11 cellular contexts compared by ENCODE assay signal in the genomic region with DNA sequence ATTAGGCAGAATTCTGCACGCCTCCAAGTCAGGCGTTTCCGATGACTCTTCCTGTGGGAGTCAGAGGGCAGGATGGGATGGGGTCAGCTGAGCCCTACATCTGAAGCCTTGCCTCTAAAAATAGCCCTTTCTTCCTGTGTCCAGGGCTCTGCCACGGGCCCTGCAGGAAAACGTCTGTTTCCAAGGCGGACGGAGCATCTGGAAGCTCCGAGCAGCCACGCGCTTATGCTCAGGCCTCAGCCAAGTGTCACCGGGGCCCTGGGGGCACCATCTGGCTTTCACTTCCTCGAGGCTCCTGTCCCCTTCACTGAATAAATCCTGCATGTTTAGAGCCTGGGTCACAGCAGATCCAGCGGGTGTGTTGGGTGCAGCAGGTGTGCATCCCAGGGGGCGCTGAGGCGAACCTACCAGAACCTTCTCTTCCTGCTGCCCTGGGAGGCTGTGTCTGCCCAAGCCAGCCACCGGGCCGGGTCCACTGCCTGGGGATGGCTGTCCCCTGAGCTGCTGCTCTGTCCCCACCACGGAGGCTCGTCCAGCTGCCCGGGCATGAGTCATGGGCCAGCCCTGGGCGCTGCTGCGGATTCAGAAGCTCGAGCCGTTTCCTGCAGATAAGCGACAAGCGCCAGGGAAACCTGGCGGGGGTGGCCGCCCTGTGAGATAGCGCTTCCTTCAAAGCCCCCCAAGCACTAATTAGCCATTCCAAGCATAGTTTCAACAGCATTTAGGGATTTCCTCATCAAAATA.
A peak's percentile ranks its signal among the peaks of the same experiment; 100 is the strongest.
DNase-seq lines count a peak whose midpoint lies in the region; ATAC-seq lines count a peak whose summit lies in the region.
"Had no signal": no experiment of that assay in that cellular context is flagged by ENCODE, and none has a peak within 500 bp of the region (broad histone marks: within the 10 kb centered on the region; RNA-seq: fewer than 3 reads in every experiment).

No MANE protein-coding gene starts in this region.

- peaks cover 16 to 24% of the 10 kb centered on the region in 2 donors for H3K4me1 ChIP-seq in duodenal mucosa (ENCODE audit: control insufficient read depth in 1 of 2, insufficient read depth in 2 of 2, low read length in 2 of 2)

- no peaks in the 10 kb centered on the region for H3K27me3 ChIP-seq in duodenal mucosa (ENCODE audit: control insufficient read depth in 1 of 2, insufficient read depth in 2 of 2, low read length in 2 of 2)

- no peaks in the 10 kb centered on the region for H3K36me3 ChIP-seq in duodenal mucosa (ENCODE audit: control insufficient read depth in 1 of 2, insufficient read depth in 2 of 2, low read length in 2 of 2)
- H3K36me3 ChIP-seq: neutrophil had no signal

- H3K9me3 Mint-ChIP-seq in memory B cell, result peaks cover 3% of the 10 kb centered on the region
- H3K9me3 Mint-ChIP-seq: IgD-negative memory B cell had no signal

- peaks cover 13% of the 10 kb centered on the region for H3K27me3 Mint-ChIP-seq in memory B cell

- H3K4me3 Mint-ChIP-seq in memory B cell, result no peak overlapping the region
- H3K4me3 Mint-ChIP-seq: IgD-negative memory B cell had no signal

- H3K4me1 Mint-ChIP-seq in memory B cell, result peaks cover 3% of the 10 kb centered on the region

- ATAC-seq in memory B cell (ENCODE audit: low read depth) (peak; percentile 26), GM19452 (IDR thresholded peaks at IDR 0.05; ENCODE audit: unreplicated experiment) (no peak)

- H3K4me3 ChIP-seq in duodenal mucosa (ENCODE audit: low read depth in 1 of 2, low read length in 2 of 2), result no peak overlapping the region

- peak; percentile 96 for DNase-seq in 8988T
- DNase-seq in NCI-H524 (lab: John Stamatoyannopoulos, UW), result peak; percentile 76 to 89
- no peak for DNase-seq in memory B cell (ENCODE audit: low spot score in 2 of 2)
- DNase-seq in middle frontal gyrus (ENCODE audit: extremely low spot score, low spot score), result no peak
- DNase-seq in NCI-H2081 (lab: John Stamatoyannopoulos, UW), result no peak
- DNase-seq in stimulated activated naive CD4-positive, alpha-beta T cell treated with Interleukin-2 at 50 U/mL for 16 hours (lab: John Stamatoyannopoulos, UW), result no peak
- DNase-seq: cortex of kidney had no signal

- no peak overlapping the region for H3K9ac ChIP-seq in duodenal mucosa (ENCODE audit: low read depth in 1 of 2, low read length in 2 of 2)

- peak overlapping the region; percentile 24 for H3K27ac ChIP-seq in duodenal mucosa (ENCODE audit: low read depth, low read length)
- H3K27ac ChIP-seq: neutrophil had no signal

- no peaks in the 10 kb centered on the region for H3K9me3 ChIP-seq in duodenal mucosa (ENCODE audit: control insufficient read depth in 1 of 2, low read length in 2 of 2)
- H3K9me3 ChIP-seq: neutrophil had no signal

- peaks cover 6% of the 10 kb centered on the region for H3K36me3 Mint-ChIP-seq in memory B cell

- H3K27ac Mint-ChIP-seq in memory B cell, result no peak overlapping the region
- H3K27ac Mint-ChIP-seq: IgD-negative memory B cell had no signal

Comparison
In these comparisons a context has a peak if more than half of its experiments do, and no peak if none do; other contexts are left out.
1. DNase-seq: peak in 8988T (single experiment) and NCI-H524 (2 of 2); none in memory B cell (0 of 2), middle frontal gyrus (single experiment), NCI-H2081 (0 of 2) and stimulated activated naive CD4-positive, alpha-beta T cell treated with Interleukin-2 at 50 U/mL for 16 hours (single experiment).